ENCODE assay signal across 8 cellular contexts in the genomic region with DNA sequence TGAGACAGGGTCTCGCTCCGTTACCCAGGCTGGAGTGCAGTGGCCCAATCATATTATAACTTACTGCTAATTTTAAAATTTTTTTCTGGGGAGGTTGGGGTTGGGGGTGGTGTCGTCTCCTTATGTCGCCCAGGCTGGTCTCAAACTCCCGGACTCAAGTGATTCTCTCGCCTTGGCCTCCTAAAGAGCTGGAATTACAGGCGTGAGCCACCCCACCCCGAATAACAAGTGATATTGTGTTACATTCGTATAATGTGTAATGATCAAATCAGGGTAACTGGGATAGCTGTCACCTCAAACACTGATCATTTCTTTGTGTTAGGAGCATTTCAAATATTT. TPM values are rescaled to one million over a fixed set of nuclear protein-coding genes. Genes with fewer than 3 reads are reported as not detected.
A peak's percentile ranks its signal among the peaks of the same experiment; 100 is the strongest.
DNase-seq lines count a peak whose midpoint lies in the region; ATAC-seq, FAIRE-seq and TF ChIP-seq lines count a peak whose summit lies in the region.

No MANE protein-coding gene starts in this region.

- H3K9me3 Mint-ChIP-seq in CD4-positive, alpha-beta memory T cell, result peaks cover 0 to 13% (median 1%) of the 10 kb centered on the region in 8 donors

- peaks cover 8 to 26% (median 21%) of the 10 kb centered on the region in 4 donors for H3K4me1 Mint-ChIP-seq in CD4-positive, alpha-beta memory T cell

- CTCF ChIA-PET in CD4-positive, alpha-beta memory T cell (lab: Charles Lee; ENCODE audit: partially characterized antibody), result interaction anchor here (0.9 to 1.6 kb wide), 10 partner anchors 8 to 445 kb away, joined by 3 to 11 read pairs (median 4); no protein-coding TSS in a partner anchor
- CTCF ChIA-PET in K562 (lab: Yijun Ruan, JAX; ENCODE audit: low intra/inter-chr PET ratio), result no interaction called here

- no peak for TF ChIP-seq EP300 in K562 (IDR thresholded peaks at IDR 0.05; ENCODE audit: low read length)

- intact Hi-C loops in CD4-positive, alpha-beta memory T cell (cut with micrococcal nuclease), result loop anchor here (2.0 kb wide), 1 partner anchor 25 kb away; no protein-coding TSS in a partner anchor
- intact Hi-C loops in K562 (cut with micrococcal nuclease), result loop anchor here (10.0 kb wide), 1 partner anchor 185 kb away; no protein-coding TSS in a partner anchor

- no peaks in the 10 kb centered on the region for H3K79me2 ChIP-seq in K562 (ENCODE audit: control insufficient read depth, insufficient read depth, low read length)

- no peak for FAIRE-seq in K562 (lab: Jason Lieb, UNC)
- FAIRE-seq in H54 (lab: Jason Lieb, UNC), result no peak

- H3K4me2 ChIP-seq in K562 (ENCODE audit: insufficient read depth, low read length), result peak overlapping the region; percentile 34

- no peak for TF ChIP-seq RAD21 in K562 (CRISPR knock-in tag; conservative IDR thresholded peaks at IDR 0.05 in 1 of 2, IDR thresholded peaks at IDR 0.05 in 1 of 2)

- in situ Hi-C loops in K562 (cut with MboI), result no loop called here

- peaks cover 15% of the 10 kb centered on the region for H3K4me1 ChIP-seq in CD4-positive, alpha-beta memory T cell (ENCODE audit: insufficient read depth, low read length)
- H3K4me1 ChIP-seq in HUES48 (ENCODE audit: control insufficient read depth, insufficient read depth, low read length) (peaks cover 8% of the 10 kb centered on the region), K562 (replicated peaks in 1 of 2; ENCODE audit: control insufficient read depth in 2 of 2, insufficient read depth in 2 of 2, low read length in 2 of 2) (peaks cover 12 to 13% of the 10 kb centered on the region in 2 experiments; a peak in 4 of 5 replicates), neuron (ENCODE audit: insufficient read depth, low read length) (peaks cover 4% of the 10 kb centered on the region)

- no peaks in the 10 kb centered on the region for H3K9me1 ChIP-seq in K562 (ENCODE audit: control insufficient read depth, insufficient read depth, low read length)

- H3K9me3 ChIP-seq in CD4-positive, alpha-beta memory T cell (ENCODE audit: control insufficient read depth in 1 of 2, low read length in 2 of 2), result no peaks in the 10 kb centered on the region
- H3K9me3 ChIP-seq in HUES48 (ENCODE audit: control insufficient read depth, insufficient read depth, low read length) (no peaks in the 10 kb centered on the region), K562 (replicated peaks; ENCODE audit: control insufficient read depth, insufficient read depth, low read depth, low read length) (no peaks in the 10 kb centered on the region), neuron (ENCODE audit: low read length) (no peaks in the 10 kb centered on the region)

- H3K36me3 ChIP-seq in CD4-positive, alpha-beta memory T cell (ENCODE audit: insufficient read depth, low read length), result no peaks in the 10 kb centered on the region
- H3K36me3 ChIP-seq in HUES48 (ENCODE audit: control insufficient read depth, insufficient read depth, low read length) (no peaks in the 10 kb centered on the region), K562 (ENCODE audit: control insufficient read depth, insufficient read depth, low read length) (no peaks in the 10 kb centered on the region), neuron (ENCODE audit: insufficient read depth, low read length) (no peaks in the 10 kb centered on the region)

- TF ChIP-seq CTCF in K562 (IDR thresholded peaks at IDR 0.05 in 2 of 3, conservative IDR thresholded peaks at IDR 0.05 in 1 of 3; ENCODE audit: insufficient read depth in 2 of 3, low read depth in 1 of 3, low read length in 3 of 3), result no peak

- no peak overlapping the region for H2AFZ ChIP-seq in K562 (ENCODE audit: low read depth, low read length)
- no peak overlapping the region for H2AFZ ChIP-seq in neuron (ENCODE audit: low read depth, low read length)

- TF ChIP-seq POLR2A in K562 (conservative IDR thresholded peaks at IDR 0.05) (no peak), H54 (IDR thresholded peaks at IDR 0.05; ENCODE audit: low read depth, low read length) (no peak)

- H3K36me3 Mint-ChIP-seq in CD4-positive, alpha-beta memory T cell, result peaks cover 0 to 10% of the 10 kb centered on the region in 2 donors

- no peak for ATAC-seq in K562

- H3K9ac ChIP-seq in HUES48 (ENCODE audit: low read depth, low read length) (no peak overlapping the region), K562 (ENCODE audit: insufficient read depth in 1 of 2, low read depth in 2 of 2, low read length in 2 of 2) (no peak overlapping the region)

- H3K4me3 ChIP-seq in CD4-positive, alpha-beta memory T cell (ENCODE audit: low read length in 2 of 2), result peak overlapping the region in 1 of 2 donors; percentile 65
- H3K4me3 ChIP-seq in HUES48 (ENCODE audit: low read depth, low read length), result peak overlapping the region; percentile 38
- H3K4me3 ChIP-seq in K562, result no peak overlapping the region
- H3K4me3 ChIP-seq in neuron (ENCODE audit: low read length), result peak overlapping the region; percentile 23

- no peak for DNase-seq in CD4-positive, alpha-beta memory T cell
- DNase-seq in K562 (ENCODE audit: extremely low read depth in 1 of 4, low spot score in 3 of 4) (peak in 1 of 4 experiments; percentile 17), occipital lobe (lab: John Stamatoyannopoulos, UW) (no peak), hippocampal formation (lab: John Stamatoyannopoulos, UW) (no peak), H54 (ENCODE audit: insufficient read length, low spot score) (no peak)
- no peak for DNase-seq in stimulated activated CD4-positive, alpha-beta T cell treated with anti-CD3 and anti-CD28 coated beads, Interleukin-4, amount 100 ng/mL, for 1 hour

- BruUV-seq in K562 (replicated peaks; lab: Mats Ljungman, UMichigan), result no TSS peak

- peaks cover 0 to 4% of the 10 kb centered on the region in 2 donors for H3K27me3 Mint-ChIP-seq in CD4-positive, alpha-beta memory T cell

- H3K4me3 Mint-ChIP-seq in CD4-positive, alpha-beta memory T cell, result peak overlapping the region; percentile 84 to 94 (median 90)

- POLR2A ChIA-PET in CD4-positive, alpha-beta memory T cell (lab: Charles Lee; ENCODE audit: partially characterized antibody), result interaction anchor here (0.6 to 1.7 kb wide), 8 partner anchors 17 to 438 kb away, joined by 3 to 20 read pairs (median 4); a partner anchor contains a TSS
- POLR2A ChIA-PET in K562 (lab: Yijun Ruan, JAX), result interaction anchor here (0.7 to 1.7 kb wide), 9 partner anchors 9 to 328 kb away, joined by 3 to 18 read pairs (median 4); a partner anchor contains a TSS

- peak overlapping the region; percentile 62 for H3K27ac ChIP-seq in CD4-positive, alpha-beta memory T cell (ENCODE audit: low read depth, low read length)
- H3K27ac ChIP-seq in HUES48 (ENCODE audit: low read depth, low read length) (no peak overlapping the region), K562 (ENCODE audit: extremely low read depth, low read depth, low read length) (no peak overlapping the region; the same call in 2 of the 3 replicates)

- WGBS in K562 (ENCODE audit: insufficient coverage, low coverage, missing lambda C conversion rate), result 42% methylated on average over 9 of the region's 9 CpGs

- no peaks in the 10 kb centered on the region for H4K20me1 ChIP-seq in K562 (replicated peaks; ENCODE audit: control insufficient read depth, insufficient read depth, low read length)

- peak overlapping the region in 5 of 7 donors; percentile 91 to 100 (median 98) for H3K27ac Mint-ChIP-seq in CD4-positive, alpha-beta memory T cell

- H3K27me3 ChIP-seq in CD4-positive, alpha-beta memory T cell (ENCODE audit: insufficient read depth, low read length), result no peaks in the 10 kb centered on the region
- H3K27me3 ChIP-seq in HUES48 (ENCODE audit: control insufficient read depth, insufficient read depth, low read length), result no peaks in the 10 kb centered on the region
- no peaks in the 10 kb centered on the region for H3K27me3 ChIP-seq in K562 (ENCODE audit: control insufficient read depth in 2 of 2, insufficient read depth in 2 of 2, low read length in 2 of 2)
- H3K27me3 ChIP-seq in neuron (ENCODE audit: insufficient read depth, low read length), result no peaks in the 10 kb centered on the region

RNA-seq across cellular contexts. Expression of a gene that starts 16.2 kb away (rescaled TPM):
- 10 to 100 TPM; 12.6 to 14.7 TPM for total RNA-seq in CD4-positive, alpha-beta memory T cell
- 10 to 100 TPM; 23.5 to 34.1 TPM for polyA plus RNA-seq in CD4-positive, alpha-beta memory T cell
- 165 and 234 TPM in 2 replicates for total RNA-seq in K562 (2011; cell fraction: chromatin; rRNA removed; ENCODE audit: low replicate concordance)
- 104 and 108 TPM in 2 replicates for total RNA-seq in K562 (2011; cell fraction: nucleolus; rRNA removed)
- total RNA-seq in K562 (2011; cell fraction: nucleoplasm; rRNA removed), result 115 and 124 TPM in 2 replicates
- 132 and 140 TPM in 2 replicates for total RNA-seq in K562 (2014; rRNA removed)
- total RNA-seq in K562 (2014; rRNA removed; fragmentation: Illumina TruSeq; extraction: Trizol), result 241 and 267 TPM in 2 replicates
- 235 and 243 TPM in 2 replicates for total RNA-seq in K562 (2015; rRNA removed; fragmentation: Illumina TruSeq; extraction: Trizol)
- 219 and 223 TPM in 2 replicates for total RNA-seq in K562 (2021)
- 200 and 229 TPM in 2 replicates for polyA plus RNA-seq in K562 (2011; rRNA removed)
- 215 and 240 TPM in 2 replicates for polyA plus RNA-seq in K562 (2011; cell fraction: cytosol; rRNA removed)
- 127 and 151 TPM in 2 replicates for polyA plus RNA-seq in K562 (2011; cell fraction: nucleus; rRNA removed)
- polyA plus RNA-seq in K562 (2012), result 168 and 218 TPM in 2 replicates
- 232 and 250 TPM in 2 replicates for polyA plus RNA-seq in K562 (2014; fragmentation: Illumina TruSeq; extraction: Trizol)
- polyA plus RNA-seq in K562 (2014; fragmentation: Nextera tagmentation; extraction: Ambion mirVana), result 100 to 1,000 TPM; 594 to 984 TPM
- polyA plus RNA-seq in K562 (2014; rRNA removed), result 136 and 162 TPM in 2 replicates
- 466 and 590 TPM in 2 replicates for polyA minus RNA-seq in K562 (2011; rRNA and poly(A)+ RNA removed)
- 201 and 253 TPM in 2 replicates for polyA minus RNA-seq in K562 (2011; cell fraction: cytosol; rRNA and poly(A)+ RNA removed)
- polyA minus RNA-seq in K562 (2011; cell fraction: nucleus; rRNA and poly(A)+ RNA removed), result 75.3 and 108 TPM in 2 replicates
- 34.2 TPM for total RNA-seq in occipital lobe

RNA-seq across cellular contexts. Expression of a gene that starts 23.0 kb away (rescaled TPM):
- 1 to 10 TPM in 1 of 2 experiments, under 1 TPM in 1; 0.97 to 1.3 TPM for total RNA-seq in CD4-positive, alpha-beta memory T cell
- polyA plus RNA-seq in CD4-positive, alpha-beta memory T cell, result 1 to 10 TPM in 1 of 2 donors, under 1 TPM in 1; 0.58 to 1.4 TPM
- 8.4 TPM in 2 replicates for total RNA-seq in K562 (2011; cell fraction: chromatin; rRNA removed; ENCODE audit: low replicate concordance)
- 9.0 and 9.7 TPM in 2 replicates for total RNA-seq in K562 (2011; cell fraction: nucleolus; rRNA removed)
- 9.8 and 10.7 TPM in 2 replicates for total RNA-seq in K562 (2011; cell fraction: nucleoplasm; rRNA removed)
- total RNA-seq in K562 (2014; rRNA removed) (37.4 and 42.5 TPM in 2 replicates), K562 (2014; rRNA removed; fragmentation: Illumina TruSeq; extraction: Trizol) (23.6 and 24.7 TPM in 2 replicates), K562 (2015; rRNA removed; fragmentation: Illumina TruSeq; extraction: Trizol) (17.0 and 17.8 TPM in 2 replicates), K562 (2021) (25.2 and 27.6 TPM in 2 replicates), occipital lobe (34.9 TPM)
- polyA plus RNA-seq in K562 (2011; rRNA removed) (29.2 and 32.7 TPM in 2 replicates), K562 (2014; fragmentation: Illumina TruSeq; extraction: Trizol) (22.7 and 27.6 TPM in 2 replicates), K562 (2014; fragmentation: Nextera tagmentation; extraction: Ambion mirVana) (1 to 10 TPM; 8.6 to 9.9 TPM), K562 (2014; rRNA removed) (32.7 and 35.3 TPM in 2 replicates)
- 22.6 and 29.6 TPM in 2 replicates for polyA plus RNA-seq in K562 (2011; cell fraction: cytosol; rRNA removed)
- 15.5 and 16.7 TPM in 2 replicates for polyA plus RNA-seq in K562 (2011; cell fraction: nucleus; rRNA removed)
- polyA plus RNA-seq in K562 (2012), result 19.9 and 20.2 TPM in 2 replicates
- polyA minus RNA-seq in K562 (2011; rRNA and poly(A)+ RNA removed), result 14.0 and 16.2 TPM in 2 replicates
- polyA minus RNA-seq in K562 (2011; cell fraction: cytosol; rRNA and poly(A)+ RNA removed), result 7.6 and 11.4 TPM in 2 replicates
- 3.9 and 4.7 TPM in 2 replicates for polyA minus RNA-seq in K562 (2011; cell fraction: nucleus; rRNA and poly(A)+ RNA removed)

Comparison
In these comparisons a context has a peak if more than half of its experiments do, and no peak if none do; other contexts are left out.
1. RNA of a gene that starts 23.0 kb away (total RNA-seq): 34.9 TPM in occipital lobe (single experiment) and 8.4 to 42.5 TPM in K562; 0.97 to 1.3 TPM in CD4-positive, alpha-beta memory T cell; every median in the first group is over 4 times any median in the second.